14 cellular contexts compared by ENCODE assay signal in genomic region chr5:150400327-150401075, GRCh38. TPM values are rescaled to one million over a fixed set of nuclear protein-coding genes. Genes with fewer than 3 reads are reported as not detected.
DNase-seq lines count a peak whose midpoint lies in the region; ATAC-seq and TF ChIP-seq lines count a peak whose summit lies in the region.
"Had no signal": no experiment of that assay in that cellular context is flagged by ENCODE, and none has a peak within 500 bp of the region (broad histone marks: within the 10 kb centered on the region; RNA-seq: fewer than 3 reads in every experiment).

No MANE protein-coding gene starts in this region.

- H3K27ac ChIP-seq in naive thymus-derived CD4-positive, alpha-beta T cell (ENCODE audit: low read depth, low read length): no peak overlapping the region
- H3K27ac ChIP-seq: brain microvascular endothelial cell, heart right ventricle had no signal

- no peak for TF ChIP-seq CTCF in Caco-2 (IDR thresholded peaks at IDR 0.05; ENCODE audit: insufficient read depth in 1 of 2, low read depth in 1 of 2, low read length in 1 of 2, severe bottlenecking in 1 of 2, unreplicated experiment in 1 of 2)
- TF ChIP-seq CTCF in activated CD8-positive, alpha-beta T cell treated with anti-CD3 and anti-CD28 coated beads for 36 hours (IDR thresholded peaks at IDR 0.05): no peak

- intact Hi-C loops in Caco-2 (cut with micrococcal nuclease; ENCODE audit: unreplicated experiment): no loop called here
- intact Hi-C loops in activated CD8-positive, alpha-beta T cell treated with anti-CD3 and anti-CD28 coated beads for 36 hours (cut with micrococcal nuclease): loop anchor here (5.0 kb wide), 1 partner anchor 37 kb away; no protein-coding TSS in a partner anchor
- intact Hi-C loops in naive thymus-derived CD4-positive, alpha-beta T cell (cut with micrococcal nuclease): no loop called here

- no peaks in the 10 kb centered on the region for H3K9me3 ChIP-seq in Caco-2
- no peaks in the 10 kb centered on the region for H3K9me3 ChIP-seq in naive thymus-derived CD4-positive, alpha-beta T cell (ENCODE audit: control insufficient read depth in 2 of 3, low read length in 3 of 3)
- H3K9me3 ChIP-seq: heart right ventricle had no signal

- POLR2A ChIA-PET in Caco-2 (lab: Charles Lee): no interaction called here
- POLR2A ChIA-PET in activated CD8-positive, alpha-beta T cell treated with anti-CD3 and anti-CD28 coated beads for 36 hours (lab: Charles Lee): interaction anchor here (0.6 to 7.1 kb wide), 16 partner anchors 10 to 93 kb away, joined by 3 to 57 read pairs (median 4); partner anchors contain the start of genes CD74 and RPS14
- POLR2A ChIA-PET in naive thymus-derived CD4-positive, alpha-beta T cell (lab: Charles Lee): interaction anchor here (0.9 to 1.4 kb wide), 2 partner anchors 10 to 49 kb away, joined by 3 to 4 read pairs; no protein-coding TSS in a partner anchor

- peaks cover 7% of the 10 kb centered on the region for H3K36me3 ChIP-seq in Caco-2 (ENCODE audit: control insufficient read depth, insufficient read depth, low read length)
- peaks cover 0 to 97% (median 19%) of the 10 kb centered on the region in 3 experiments for H3K36me3 ChIP-seq in naive thymus-derived CD4-positive, alpha-beta T cell (ENCODE audit: control insufficient read depth in 2 of 3, insufficient read depth in 3 of 3, low read length in 3 of 3)
- H3K36me3 ChIP-seq: neural progenitor cell had no signal

- no peak overlapping the region for H3K4me3 ChIP-seq in Caco-2 (ENCODE audit: low read depth, low read length)
- H3K4me3 ChIP-seq in naive thymus-derived CD4-positive, alpha-beta T cell (ENCODE audit: low read length): no peak overlapping the region
- H3K4me3 ChIP-seq: heart right ventricle, neural progenitor cell had no signal

- peak; percentile 76 for TF ChIP-seq POLR2A in GM19099 (IDR thresholded peaks at IDR 0.05; ENCODE audit: extremely low read depth, insufficient read length, low read depth)

- DNase-seq in Caco-2: no peak
- DNase-seq in activated CD8-positive, alpha-beta T cell treated with anti-CD3 and anti-CD28 coated beads for 36 hours: no peak
- no peak for DNase-seq in naive thymus-derived CD4-positive, alpha-beta T cell
- no peak for DNase-seq in DMS79 (lab: John Stamatoyannopoulos, UW)
- no peak for DNase-seq in NCI-H748 (lab: John Stamatoyannopoulos, UW; ENCODE audit: unreplicated experiment)
- DNase-seq: brain microvascular endothelial cell, heart right ventricle, left colon, NCI-H1417, NCI-H510A treated with DMSO at 0.1 percent for 48 hours had no signal

- H3K27ac Mint-ChIP-seq in Caco-2 (ENCODE audit: unreplicated experiment): peak overlapping the region; percentile 68
- H3K27ac Mint-ChIP-seq in activated CD8-positive, alpha-beta T cell treated with anti-CD3 and anti-CD28 coated beads for 36 hours: peak overlapping the region; percentile 26
- peak overlapping the region in 6 of 9 donors; percentile 56 to 84 (median 72) for H3K27ac Mint-ChIP-seq in naive thymus-derived CD4-positive, alpha-beta T cell
- H3K27ac Mint-ChIP-seq: neural progenitor cell had no signal

- no peaks in the 10 kb centered on the region for H3K4me1 Mint-ChIP-seq in Caco-2 (ENCODE audit: low read depth, unreplicated experiment)
- H3K4me1 Mint-ChIP-seq in activated CD8-positive, alpha-beta T cell treated with anti-CD3 and anti-CD28 coated beads for 36 hours (ENCODE audit: low read depth): no peaks in the 10 kb centered on the region
- H3K4me1 Mint-ChIP-seq in naive thymus-derived CD4-positive, alpha-beta T cell: peaks cover 0 to 6% (median 5%) of the 10 kb centered on the region in 7 donors

- H3K27me3 Mint-ChIP-seq in Caco-2 (ENCODE audit: insufficient read depth, unreplicated experiment): no peaks in the 10 kb centered on the region
- H3K27me3 Mint-ChIP-seq in activated CD8-positive, alpha-beta T cell treated with anti-CD3 and anti-CD28 coated beads for 36 hours: no peaks in the 10 kb centered on the region
- no peaks in the 10 kb centered on the region for H3K27me3 Mint-ChIP-seq in naive thymus-derived CD4-positive, alpha-beta T cell

- no peaks in the 10 kb centered on the region for H3K4me1 ChIP-seq in Caco-2
- H3K4me1 ChIP-seq in naive thymus-derived CD4-positive, alpha-beta T cell (ENCODE audit: control insufficient read depth in 2 of 2, insufficient read depth in 2 of 2, low read length in 2 of 2): peaks cover 0 to 3% of the 10 kb centered on the region in 2 donors
- H3K4me1 ChIP-seq: neural progenitor cell had no signal

- CTCF ChIA-PET in Caco-2 (lab: Charles Lee): interaction anchor here (1.4 kb wide), 1 partner anchor 10 kb away, joined by 3 read pairs; no protein-coding TSS in a partner anchor
- CTCF ChIA-PET in activated CD8-positive, alpha-beta T cell treated with anti-CD3 and anti-CD28 coated beads for 36 hours (lab: Charles Lee): interaction anchor here (0.8 to 5.8 kb wide), 4 partner anchors 11 to 144 kb away, joined by 3 to 43 read pairs (median 22); partner anchors contain the start of gene CD74
- CTCF ChIA-PET in naive thymus-derived CD4-positive, alpha-beta T cell (lab: Charles Lee): no interaction called here

- H3K36me3 Mint-ChIP-seq in Caco-2 (ENCODE audit: insufficient read depth, unreplicated experiment): peaks cover 62% of the 10 kb centered on the region
- H3K36me3 Mint-ChIP-seq in activated CD8-positive, alpha-beta T cell treated with anti-CD3 and anti-CD28 coated beads for 36 hours (ENCODE audit: low read depth): peaks cover 43% of the 10 kb centered on the region
- peaks cover 6 to 46% (median 19%) of the 10 kb centered on the region in 5 donors for H3K36me3 Mint-ChIP-seq in naive thymus-derived CD4-positive, alpha-beta T cell

- H3K27me3 ChIP-seq in Caco-2 (replicated peaks; ENCODE audit: control insufficient read depth, insufficient read depth, low read length): no peaks in the 10 kb centered on the region
- no peaks in the 10 kb centered on the region for H3K27me3 ChIP-seq in naive thymus-derived CD4-positive, alpha-beta T cell (ENCODE audit: control insufficient read depth in 2 of 2, insufficient read depth in 2 of 2, low read length in 2 of 2)
- H3K27me3 ChIP-seq: brain microvascular endothelial cell, heart right ventricle, neural progenitor cell had no signal

- ATAC-seq in activated CD8-positive, alpha-beta T cell treated with anti-CD3 and anti-CD28 coated beads for 36 hours: no peak
- ATAC-seq in naive thymus-derived CD4-positive, alpha-beta T cell: peak; percentile 1
- no peak for ATAC-seq in GM21529 (IDR thresholded peaks at IDR 0.05; ENCODE audit: unreplicated experiment)
- ATAC-seq: left colon, Right ventricle myocardium inferior had no signal

- H3K4me3 Mint-ChIP-seq in Caco-2 (ENCODE audit: unreplicated experiment): no peak overlapping the region
- no peak overlapping the region for H3K4me3 Mint-ChIP-seq in activated CD8-positive, alpha-beta T cell treated with anti-CD3 and anti-CD28 coated beads for 36 hours
- no peak overlapping the region for H3K4me3 Mint-ChIP-seq in naive thymus-derived CD4-positive, alpha-beta T cell
- H3K4me3 Mint-ChIP-seq: neural progenitor cell had no signal

- H3K9me3 Mint-ChIP-seq in Caco-2 (ENCODE audit: unreplicated experiment): no peaks in the 10 kb centered on the region
- no peaks in the 10 kb centered on the region for H3K9me3 Mint-ChIP-seq in activated CD8-positive, alpha-beta T cell treated with anti-CD3 and anti-CD28 coated beads for 36 hours
- H3K9me3 Mint-ChIP-seq in naive thymus-derived CD4-positive, alpha-beta T cell: no peaks in the 10 kb centered on the region
- H3K9me3 Mint-ChIP-seq: neural progenitor cell had no signal

- BruUV-seq in Caco-2 (replicated peaks; lab: Mats Ljungman, UMichigan): no TSS peak

RNA-seq across cellular contexts. Expression of gene CD74, which starts 12.2 kb away (rescaled TPM):
- total RNA-seq in Caco-2 (2022): 49.6 and 59.3 TPM in 2 replicates
- total RNA-seq in activated CD8-positive, alpha-beta T cell treated with anti-CD3 and anti-CD28 coated beads for 36 hours: 100 to 1,000 TPM; 277 to 282 TPM
- 1,000 to 10,000 TPM in 1 of 5 experiments, 100 to 1,000 TPM in 4; 153 to 1,948 (median 540) TPM for total RNA-seq in naive thymus-derived CD4-positive, alpha-beta T cell
- polyA plus RNA-seq in naive thymus-derived CD4-positive, alpha-beta T cell: 100 to 1,000 TPM; 295 to 413 TPM

RNA-seq across cellular contexts. Expression of gene TCOF1, which starts 43.0 kb away (rescaled TPM):
- 112 and 123 TPM in 2 replicates for total RNA-seq in Caco-2 (2022)
- 100 to 1,000 TPM; 114 to 117 TPM for total RNA-seq in activated CD8-positive, alpha-beta T cell treated with anti-CD3 and anti-CD28 coated beads for 36 hours
- total RNA-seq in naive thymus-derived CD4-positive, alpha-beta T cell: 10 to 100 TPM; 45.9 to 60.0 (median 54.6) TPM
- polyA plus RNA-seq in naive thymus-derived CD4-positive, alpha-beta T cell: 10 to 100 TPM in 1 of 2 donors, 1 to 10 TPM in 1; 3.9 to 27.0 TPM

RNA-seq across cellular contexts. Expression of gene RPS14, which starts 49.0 kb away (rescaled TPM):
- total RNA-seq in Caco-2 (2022): 2,300 and 2,382 TPM in 2 replicates
- total RNA-seq in activated CD8-positive, alpha-beta T cell treated with anti-CD3 and anti-CD28 coated beads for 36 hours: 1,000 to 10,000 TPM; 3,542 to 3,651 TPM
- total RNA-seq in naive thymus-derived CD4-positive, alpha-beta T cell: 1,000 to 10,000 TPM; 2,331 to 7,378 (median 6,414) TPM
- polyA plus RNA-seq in naive thymus-derived CD4-positive, alpha-beta T cell: over 10,000 TPM in 1 of 2 donors, 1,000 to 10,000 TPM in 1; 8,640 to 11,248 TPM
